8 cellular contexts compared by ENCODE assay signal in the genomic region with DNA sequence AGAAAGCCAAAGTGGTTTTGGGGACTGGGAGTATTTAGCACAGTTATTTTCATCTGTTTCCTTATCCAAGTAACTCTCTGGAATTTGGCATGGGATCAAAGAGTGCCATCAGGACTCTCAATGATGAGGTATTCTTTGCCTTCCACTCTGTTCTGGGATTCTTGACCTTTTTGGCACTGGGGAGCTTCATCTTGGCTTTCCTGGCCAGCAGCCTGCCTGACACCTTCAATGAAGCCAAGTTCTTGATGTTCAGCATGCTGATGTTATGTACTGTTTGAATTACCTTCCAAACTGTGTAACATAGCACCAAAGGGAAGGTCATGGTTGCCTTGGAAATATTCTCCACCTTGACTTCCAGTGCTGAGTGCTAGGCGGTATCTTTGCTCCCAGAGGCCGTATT.
A peak's percentile ranks its signal among the peaks of the same experiment; 100 is the strongest.
DNase-seq lines count a peak whose midpoint lies in the region; ATAC-seq, FAIRE-seq and TF ChIP-seq lines count a peak whose summit lies in the region.
"Not testable (repeated sequence)": the region's sequence is repeated elsewhere in the genome, so short reads cannot be mapped to it uniquely, and the experiment has no call there.

No MANE protein-coding gene starts in this region.

- H3K36me3 Mint-ChIP-seq in stimulated activated memory B cell treated with anti-CD40 and anti-IgM and Interleukin-4, amounts not matched to agents 10 μg/mL and 1 μg/mL and 100 μg/mL, for 72 hours = not testable (repeated sequence)

- peaks cover 13% of the 10 kb centered on the region for H3K27me3 Mint-ChIP-seq in stimulated activated memory B cell treated with anti-CD40 and anti-IgM and Interleukin-4, amounts not matched to agents 10 μg/mL and 1 μg/mL and 100 μg/mL, for 72 hours

- intact Hi-C loops in endothelial cell of umbilical vein (cut with micrococcal nuclease); Right ventricle myocardium inferior (cut with DNase I); left cardiac atrium (cut with DNase I); mucosa of descending colon (cut with DNase I, micrococcal nuclease): not testable (repeated sequence)

- TF ChIP-seq CTCF in A549 (IDR thresholded peaks at IDR 0.05); endothelial cell of umbilical vein (IDR thresholded peaks at IDR 0.05; ENCODE audit: extremely low read depth in 1 of 2, insufficient read depth in 1 of 2, low read depth in 1 of 2, low read length in 2 of 2); mucosa of descending colon (IDR thresholded peaks at IDR 0.05): not testable (repeated sequence)

- not testable (repeated sequence) for BruUV-seq in endothelial cell of umbilical vein (replicated peaks; lab: Mats Ljungman, UMichigan)

- not testable (repeated sequence) for H3K9me3 Mint-ChIP-seq in stimulated activated memory B cell treated with anti-CD40 and anti-IgM and Interleukin-4, amounts not matched to agents 10 μg/mL and 1 μg/mL and 100 μg/mL, for 72 hours

- not testable (repeated sequence) for H3K27me3 ChIP-seq in endothelial cell of umbilical vein (ENCODE audit: control insufficient read depth in 2 of 2, insufficient read depth in 2 of 2, low read length in 2 of 2)

- peak; percentile 51 to 65; a peak in 5 of 6 replicates for ATAC-seq in A549
- ATAC-seq in Right ventricle myocardium inferior = peak; percentile 50
- peak; percentile 47 to 84 for ATAC-seq in left cardiac atrium
- peak; percentile 16 for ATAC-seq in mucosa of descending colon
- peak; percentile 21 for ATAC-seq in stimulated activated memory B cell treated with anti-CD40 and anti-IgM and Interleukin-4, amounts not matched to agents 10 μg/mL and 1 μg/mL and 100 μg/mL, for 72 hours

- not testable (repeated sequence) for H3K4me1 ChIP-seq in A549; mucosa of descending colon (ENCODE audit: low read depth)
- H3K4me1 ChIP-seq in endothelial cell of umbilical vein (ENCODE audit: control insufficient read depth, extremely low read depth, insufficient read depth, low read length) = peaks cover 19% of the 10 kb centered on the region

- not testable (repeated sequence) for TF ChIP-seq POLR2A in A549 (IDR thresholded peaks at IDR 0.05; ENCODE audit: low read length); endothelial cell of umbilical vein (IDR thresholded peaks at IDR 0.05; ENCODE audit: low read depth, low read length)

- not testable (repeated sequence) for H3K4me3 Mint-ChIP-seq in stimulated activated memory B cell treated with anti-CD40 and anti-IgM and Interleukin-4, amounts not matched to agents 10 μg/mL and 1 μg/mL and 100 μg/mL, for 72 hours

- CTCF ChIA-PET in A549 (lab: Yijun Ruan, JAX); endothelial cell of umbilical vein (lab: Charles Lee): not testable (repeated sequence)

- TF ChIP-seq EP300 in A549 (IDR thresholded peaks at IDR 0.05) = not testable (repeated sequence)

- FAIRE-seq in A549 (lab: Jason Lieb, UNC); endothelial cell of umbilical vein (lab: Jason Lieb, UNC): not testable (repeated sequence)

- not testable (repeated sequence) for H2AFZ ChIP-seq in endothelial cell of umbilical vein (ENCODE audit: low read depth, low read length)

- dilution Hi-C loops in endothelial cell of umbilical vein (cut with MboI; ENCODE audit: extremely low pct_ligation_motif_present, low sequenced_read_pairs) = not testable (repeated sequence)

- POLR2A ChIA-PET in A549 (lab: Yijun Ruan, JAX); endothelial cell of umbilical vein (lab: Charles Lee): not testable (repeated sequence)

- H3K4me1 Mint-ChIP-seq in stimulated activated memory B cell treated with anti-CD40 and anti-IgM and Interleukin-4, amounts not matched to agents 10 μg/mL and 1 μg/mL and 100 μg/mL, for 72 hours = not testable (repeated sequence)

- not testable (repeated sequence) for H3K4me3 ChIP-seq in A549; endothelial cell of umbilical vein (replicated peaks in 1 of 3; ENCODE audit: insufficient read depth in 1 of 3, low read depth in 1 of 3, low read length in 3 of 3); mucosa of descending colon

- WGBS in A549 (ENCODE audit: missing lambda C conversion rate) = 63% methylated on average over 2 of the region's 2 CpGs

- H3K4me2 ChIP-seq in A549; endothelial cell of umbilical vein (ENCODE audit: insufficient read depth, low read length): not testable (repeated sequence)

- H3K9me1 ChIP-seq in endothelial cell of umbilical vein (replicated peaks; ENCODE audit: control insufficient read depth, extremely low read depth, insufficient read depth, low read length) = not testable (repeated sequence)

- not testable (repeated sequence) for H3K9ac ChIP-seq in endothelial cell of umbilical vein (replicated peaks; ENCODE audit: extremely low read depth, insufficient read depth, low read length)

- not testable (repeated sequence) for H3K36me3 ChIP-seq in endothelial cell of umbilical vein (ENCODE audit: control insufficient read depth in 2 of 2, extremely low read depth in 1 of 2, insufficient read depth in 2 of 2, low read length in 2 of 2); mucosa of descending colon (ENCODE audit: low read depth)

- not testable (repeated sequence) for H3K27ac ChIP-seq in A549; endothelial cell of umbilical vein (ENCODE audit: insufficient read depth, low read depth, low read length)

- not testable (repeated sequence) for TF ChIP-seq RAD21 in A549 (conservative IDR thresholded peaks at IDR 0.05 in 1 of 2, IDR thresholded peaks at IDR 0.05 in 1 of 2)

- H3K9me3 ChIP-seq in A549; endothelial cell of umbilical vein (replicated peaks; ENCODE audit: control insufficient read depth, insufficient read depth, low read length); mucosa of descending colon: not testable (repeated sequence)

- H3K79me2 ChIP-seq in endothelial cell of umbilical vein (ENCODE audit: control insufficient read depth, insufficient read depth, low read length) = not testable (repeated sequence)

- not testable (repeated sequence) for H4K20me1 ChIP-seq in endothelial cell of umbilical vein (replicated peaks; ENCODE audit: control insufficient read depth, extremely low read depth, insufficient read depth, low read length)

- not testable (repeated sequence) for DNase-seq in A549 (ENCODE audit: low read depth in 1 of 2, low spot score in 1 of 2); Right ventricle myocardium inferior (ENCODE audit: missing footprints); mucosa of descending colon
- peak; percentile 22 for DNase-seq in RPMI7951 (ENCODE audit: low read depth)
- DNase-seq in endothelial cell of umbilical vein (ENCODE audit: low read depth, low spot score) = peak; percentile 24
- peak; percentile 30 for DNase-seq in left cardiac atrium
- peak; percentile 8 for DNase-seq in left kidney (ENCODE audit: low read depth, low spot score)

- not testable (repeated sequence) for H3K27ac Mint-ChIP-seq in stimulated activated memory B cell treated with anti-CD40 and anti-IgM and Interleukin-4, amounts not matched to agents 10 μg/mL and 1 μg/mL and 100 μg/mL, for 72 hours
